ENCODE assay signal across 1 cellular context in genomic region chr11:65951641-65952040, GRCh38. TPM values are rescaled to one million over a fixed set of nuclear protein-coding genes. Genes with fewer than 3 reads are reported as not detected.
"Had no signal": no experiment of that assay in that cellular context is flagged by ENCODE, and none has a peak within 500 bp of the region (broad histone marks: within the 10 kb centered on the region; RNA-seq: fewer than 3 reads in every experiment).

No MANE protein-coding gene starts in this region.

RNA-seq across cellular contexts. Expression of gene TSGA10IP, which starts 6.4 kb away (rescaled TPM):
- total RNA-seq: GM12878 had no signal
- polyA plus RNA-seq: GM12878 had no signal
